18 cellular contexts compared by ENCODE assay signal in the genomic region with DNA sequence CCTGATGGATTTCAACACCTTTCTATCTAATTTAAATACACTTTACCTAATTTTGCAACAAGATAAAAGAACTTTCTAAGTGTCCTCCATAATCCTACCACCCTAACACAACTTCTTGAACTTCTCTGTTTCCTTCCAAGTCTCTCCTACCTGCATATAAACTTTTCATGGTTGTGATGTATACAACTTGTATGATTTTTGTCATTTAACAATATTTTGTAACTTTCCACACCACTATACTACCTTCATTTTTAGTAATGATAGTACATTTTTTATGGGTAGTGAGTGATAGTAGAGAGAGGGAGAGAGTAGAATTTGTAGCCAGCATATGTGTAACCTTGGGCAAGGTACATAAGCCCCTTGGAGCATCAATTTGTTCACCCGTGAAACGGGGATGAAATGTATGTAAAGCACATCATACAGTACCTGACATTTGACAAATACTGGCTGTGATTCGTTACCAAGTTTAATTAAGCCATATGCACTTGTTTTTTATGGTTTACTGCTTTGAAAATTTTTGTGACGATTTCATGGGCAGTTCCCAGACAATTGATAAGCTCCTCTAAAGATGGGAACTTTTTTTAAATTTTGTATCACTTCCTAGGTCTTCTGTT.
DNase-seq lines count a peak whose midpoint lies in the region; TF ChIP-seq lines count a peak whose summit lies in the region.
"Had no signal": no experiment of that assay in that cellular context is flagged by ENCODE, and none has a peak within 500 bp of the region (broad histone marks: within the 10 kb centered on the region; RNA-seq: fewer than 3 reads in every experiment).

No MANE protein-coding gene starts in this region.

- no peak for TF ChIP-seq POLR2A in breast epithelium (IDR thresholded peaks at IDR 0.05)

- intact Hi-C loops in MCF 10A (cut with micrococcal nuclease) = no loop called here
- intact Hi-C loops in breast epithelium (cut with DNase I; ENCODE audit: low total_unique reads) = no loop called here

- peaks cover 0 to 3% of the 10 kb centered on the region in 2 donors for H3K4me1 ChIP-seq in breast epithelium

- H3K9me3 ChIP-seq in breast epithelium = no peaks in the 10 kb centered on the region
- H3K9me3 ChIP-seq in SK-N-MC (ENCODE audit: low read depth, low read length) = no peaks in the 10 kb centered on the region
- H3K9me3 ChIP-seq in WERI-Rb-1 (ENCODE audit: severe bottlenecking) = peaks cover 5% of the 10 kb centered on the region
- H3K9me3 ChIP-seq: left ventricle myocardium inferior had no signal

- CTCF ChIA-PET in MCF 10A (lab: Yijun Ruan, JAX) = interaction anchor here (0.7 to 0.9 kb wide), 2 partner anchors 17 to 116 kb away, joined by 3 read pairs; no protein-coding TSS in a partner anchor

- no peak overlapping the region for H3K4me3 Mint-ChIP-seq in MCF 10A (ENCODE audit: unreplicated experiment)
- H3K4me3 Mint-ChIP-seq: B cell had no signal

- no peaks in the 10 kb centered on the region for H3K27me3 Mint-ChIP-seq in MCF 10A (ENCODE audit: insufficient read depth, unreplicated experiment)
- H3K27me3 Mint-ChIP-seq: B cell had no signal

- H3K27ac ChIP-seq in breast epithelium (no peak overlapping the region), SK-N-MC (peak overlapping the region; percentile 99), epithelial cell of prostate (peak overlapping the region; percentile 100), WERI-Rb-1 (no peak overlapping the region)
- H3K27ac ChIP-seq: left ventricle myocardium inferior had no signal

- H3K27me3 ChIP-seq in breast epithelium = no peaks in the 10 kb centered on the region
- H3K27me3 ChIP-seq in WERI-Rb-1 (ENCODE audit: insufficient read depth, low read depth, severe bottlenecking) = no peaks in the 10 kb centered on the region

- TSS peak; percentile 83 for BruUV-seq in MCF 10A (replicated peaks; lab: Mats Ljungman, UMichigan)

- peak overlapping the region; percentile 29 for H3K9ac ChIP-seq in SK-N-MC (ENCODE audit: insufficient read length)

- H3K4me3 ChIP-seq in breast epithelium (no peak overlapping the region), SK-N-MC (no peak overlapping the region), WERI-Rb-1 (ENCODE audit: low read depth, low read length) (no peak overlapping the region)
- H3K4me3 ChIP-seq: left ventricle myocardium inferior had no signal

- POLR2A ChIA-PET in MCF 10A (lab: Yijun Ruan, JAX) = interaction anchor here (0.6 to 3.9 kb wide), 20 partner anchors 9 to 282 kb away, joined by 3 to 33 read pairs (median 5); a partner anchor contains a TSS

- DNase-seq in MCF 10A (ENCODE audit: unreplicated experiment) = no peak
- no peak for DNase-seq in breast epithelium (ENCODE audit: low spot score in 2 of 2)
- DNase-seq in SK-N-MC (ENCODE audit: low read depth, low spot score) = no peak
- no peak for DNase-seq in epithelial cell of prostate (ENCODE audit: low read depth, low spot score)
- DNase-seq in WERI-Rb-1 = no peak
- DNase-seq in 8988T = no peak
- DNase-seq in COLO829 (ENCODE audit: low spot score) = no peak
- DNase-seq in H4 (ENCODE audit: low spot score) = no peak
- DNase-seq: activated CD4-positive, alpha-beta T cell treated with anti-CD3 and anti-CD28 coated beads, Interleukin-2, amount 50 U/mL, for 1 hour; DMS153; effector CD8-positive, alpha-beta T cell; left ventricle myocardium inferior; NCI-H1092; NCI-H2107; posterior cingulate gyrus; RPMI8226; stimulated activated CD4-positive, alpha-beta T cell treated with anti-CD3 and anti-CD28 coated beads, Interleukin-12 subunit alpha, Interleukin-12 subunit beta, amount 100 ng/mL, for 4 hours had no signal

- H3K4me1 Mint-ChIP-seq in MCF 10A (ENCODE audit: insufficient read depth, unreplicated experiment) = peaks cover 83% of the 10 kb centered on the region

- no peak for TF ChIP-seq CTCF in MCF 10A (IDR thresholded peaks at IDR 0.05; ENCODE audit: unreplicated experiment)
- TF ChIP-seq CTCF in breast epithelium (IDR thresholded peaks at IDR 0.05) = no peak
- no peak for TF ChIP-seq CTCF in WERI-Rb-1 (IDR thresholded peaks at IDR 0.05; ENCODE audit: low read depth, low read length)

- H3K36me3 Mint-ChIP-seq in MCF 10A (ENCODE audit: insufficient read depth, unreplicated experiment) = peaks cover 12% of the 10 kb centered on the region

- peak overlapping the region; percentile 98 for H3K27ac Mint-ChIP-seq in MCF 10A (ENCODE audit: low read depth, unreplicated experiment)
- H3K27ac Mint-ChIP-seq: B cell had no signal

- H3K36me3 ChIP-seq in breast epithelium (no peaks in the 10 kb centered on the region), SK-N-MC (ENCODE audit: insufficient read depth, low read length) (no peaks in the 10 kb centered on the region), WERI-Rb-1 (no peaks in the 10 kb centered on the region)
- H3K36me3 ChIP-seq: left ventricle myocardium inferior had no signal

- H3K9me3 Mint-ChIP-seq in MCF 10A (ENCODE audit: unreplicated experiment) = no peaks in the 10 kb centered on the region

Comparison
In these comparisons a context has a peak if more than half of its experiments do, and no peak if none do; other contexts are left out.
1. H3K27ac ChIP-seq: peak in SK-N-MC (single experiment) and epithelial cell of prostate (single experiment); none in breast epithelium (0 of 2) and WERI-Rb-1 (single experiment).